ENCODE assay signal across 34 cellular contexts in the genomic region with DNA sequence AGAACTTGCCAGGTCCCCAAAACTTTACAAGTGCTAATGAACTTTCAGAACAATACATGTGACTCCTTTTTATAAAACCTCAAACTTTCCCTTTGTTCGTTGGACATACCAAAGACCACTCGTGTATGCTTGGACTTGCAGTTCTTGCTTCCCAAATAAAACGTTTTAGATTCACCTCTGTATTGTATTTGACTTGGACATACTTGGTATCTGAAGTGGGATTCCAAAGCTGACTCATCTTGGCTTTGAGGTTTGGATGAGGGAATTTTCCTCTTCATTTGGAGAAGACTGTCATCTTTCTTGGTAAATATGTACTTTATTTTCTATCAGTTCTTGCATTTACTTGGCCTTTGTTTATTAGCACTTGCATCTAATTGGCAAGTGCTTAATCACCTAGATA. TPM values are rescaled to one million over a fixed set of nuclear protein-coding genes. Genes with fewer than 3 reads are reported as not detected.
A peak's percentile ranks its signal among the peaks of the same experiment; 100 is the strongest.
DNase-seq lines count a peak whose midpoint lies in the region; ATAC-seq, FAIRE-seq and TF ChIP-seq lines count a peak whose summit lies in the region.
"Had no signal": no experiment of that assay in that cellular context is flagged by ENCODE, and none has a peak within 500 bp of the region (broad histone marks: within the 10 kb centered on the region; RNA-seq: fewer than 3 reads in every experiment).

No MANE protein-coding gene starts in this region.

- H3K4me3 Mint-ChIP-seq in astrocyte (ENCODE audit: unreplicated experiment), result no peak overlapping the region
- no peak overlapping the region for H3K4me3 Mint-ChIP-seq in CD8-positive, alpha-beta T cell
- H3K4me3 Mint-ChIP-seq: activated CD4-positive, alpha-beta memory T cell treated with anti-CD3 and anti-CD28 coated beads, Interleukin-2, amount 10 ng/mL, durations not matched to agents 7 days and 5 days; activated naive CD8-positive, alpha-beta T cell treated with anti-CD3 and anti-CD28 coated beads, Interleukin-2, amount 50 U/mL, for 24 hours; H9; stimulated activated effector memory CD8-positive, alpha-beta T cell treated with anti-CD3 and anti-CD28 coated beads, Interleukin-12 subunit alpha, Interleukin-12 subunit beta, amount 100 ng/mL, for 72 hours had no signal

- H4K20me1 ChIP-seq in astrocyte (ENCODE audit: insufficient read depth, low read length), result no peaks in the 10 kb centered on the region
- no peaks in the 10 kb centered on the region for H4K20me1 ChIP-seq in HepG2 (ENCODE audit: insufficient read depth, low read length)
- H4K20me1 ChIP-seq: BLaER1 treated with 17β-estradiol and CSF1 and Interleukin-3, amounts not matched to agents 10 nM and 100 nM had no signal

- CTCF ChIA-PET in HepG2 (lab: Yijun Ruan, JAX; ENCODE audit: low intra/inter-chr PET ratio, low total read pairs), result no interaction called here
- CTCF ChIA-PET in CD8-positive, alpha-beta T cell (lab: Charles Lee), result interaction anchor here (1.2 to 1.7 kb wide), 2 partner anchors 9 to 252 kb away, joined by 3 read pairs; no protein-coding TSS in a partner anchor

- in situ Hi-C loops in ACHN (cut with HindIII; ENCODE audit: low pct_ligation_motif_present, low pct_unique_long_range_greater_than_20kb, low sequenced_read_pairs) (no loop called here), HepG2 (cut with HindIII; ENCODE audit: extremely low pct_ligation_motif_present, low pct_unique_long_range_greater_than_20kb) (loop anchor here (25.0 kb wide), 1 partner anchor 913 kb away; the partner anchor contains the start of genes PTGR3 and TSHZ1)

- H3K9me3 ChIP-seq in HUES6 (ENCODE audit: control insufficient read depth, insufficient read depth, low read depth, low read length) (peaks cover 10% of the 10 kb centered on the region; the same call in 1 of the 2 replicates), astrocyte (ENCODE audit: insufficient read depth, low read depth, low read length) (no peaks in the 10 kb centered on the region), HepG2 (ENCODE audit: low read length) (no peaks in the 10 kb centered on the region)
- no peaks in the 10 kb centered on the region for H3K9me3 ChIP-seq in CD8-positive, alpha-beta T cell (ENCODE audit: low read length)
- H3K9me3 ChIP-seq: breast epithelium, colonic mucosa, lower lobe of right lung, mucosa of descending colon, suprapubic skin had no signal

- no peaks in the 10 kb centered on the region for H3K27me3 Mint-ChIP-seq in astrocyte (ENCODE audit: low read depth, unreplicated experiment)
- H3K27me3 Mint-ChIP-seq in CD8-positive, alpha-beta T cell (ENCODE audit: low read depth), result peaks cover 2% of the 10 kb centered on the region

- no peak for TF ChIP-seq CTCF in astrocyte (IDR thresholded peaks at IDR 0.05; ENCODE audit: insufficient read depth, low read depth, low read length)
- TF ChIP-seq CTCF in HepG2 (CRISPR knock-in tag; IDR thresholded peaks at IDR 0.05), result no peak
- TF ChIP-seq CTCF in CD8-positive, alpha-beta T cell (IDR thresholded peaks at IDR 0.05), result no peak

- no peak for TF ChIP-seq RAD21 in HepG2 (CRISPR knock-in tag; IDR thresholded peaks at IDR 0.05)

- H2AFZ ChIP-seq in astrocyte (ENCODE audit: low read depth, low read length) (no peak overlapping the region), HepG2 (ENCODE audit: low read length) (no peak overlapping the region)

- H3K36me3 ChIP-seq in HUES6 (ENCODE audit: control insufficient read depth, insufficient read depth, low read length) (no peaks in the 10 kb centered on the region), astrocyte (ENCODE audit: insufficient read depth, low read length) (no peaks in the 10 kb centered on the region), HepG2 (replicated peaks in 1 of 2; ENCODE audit: control insufficient read depth in 1 of 2, insufficient read depth in 2 of 2, low read length in 2 of 2) (no peaks in the 10 kb centered on the region)
- no peaks in the 10 kb centered on the region for H3K36me3 ChIP-seq in CD8-positive, alpha-beta T cell (ENCODE audit: insufficient read depth, low read length)
- H3K36me3 ChIP-seq: BLaER1 treated with 17β-estradiol and CSF1 and Interleukin-3, amounts not matched to agents 10 nM and 100 nM; breast epithelium; colonic mucosa; lower lobe of right lung; suprapubic skin had no signal

- H3K27ac ChIP-seq in HUES6 (ENCODE audit: low read depth, low read length) (0 out of 2 replicates have a peak overlapping the region, but pooled peaks have one; percentile 2), astrocyte (ENCODE audit: low read depth, low read length) (no peak overlapping the region), HepG2 (ENCODE audit: extremely low read length, insufficient read depth, low read length) (no peak overlapping the region)
- H3K27ac ChIP-seq in CD8-positive, alpha-beta T cell (ENCODE audit: low read depth, low read length), result no peak overlapping the region
- H3K27ac ChIP-seq: BLaER1 treated with 17β-estradiol and CSF1 and Interleukin-3, amounts not matched to agents 10 nM and 100 nM; breast epithelium; colonic mucosa; HL-60; lower lobe of right lung; skin epidermis; suprapubic skin had no signal

- ATAC-seq in HepG2 (no peak), HG03432 (IDR thresholded peaks at IDR 0.05; ENCODE audit: unreplicated experiment) (no peak)
- no peak for ATAC-seq in CD8-positive, alpha-beta T cell
- ATAC-seq: activated naive CD8-positive, alpha-beta T cell treated with anti-CD3 and anti-CD28 coated beads, Interleukin-2, amount 50 U/mL, for 24 hours; esophagus mucosa; mucosa of descending colon; stimulated activated effector memory CD8-positive, alpha-beta T cell treated with anti-CD3 and anti-CD28 coated beads, Interleukin-12 subunit alpha, Interleukin-12 subunit beta, amount 100 ng/mL, for 72 hours had no signal

- H3K4me1 ChIP-seq in HUES6 (ENCODE audit: control insufficient read depth, insufficient read depth, low read length) (no peaks in the 10 kb centered on the region), astrocyte (ENCODE audit: insufficient read depth, low read length) (peaks cover 11% of the 10 kb centered on the region), HepG2 (ENCODE audit: insufficient read depth, low read length) (peaks cover 16% of the 10 kb centered on the region)
- H3K4me1 ChIP-seq in CD8-positive, alpha-beta T cell (ENCODE audit: insufficient read depth, low read length), result no peaks in the 10 kb centered on the region
- H3K4me1 ChIP-seq: BLaER1 treated with 17β-estradiol and CSF1 and Interleukin-3, amounts not matched to agents 10 nM and 100 nM; breast epithelium; colonic mucosa; lower lobe of right lung; suprapubic skin had no signal

- FAIRE-seq in astrocyte (lab: Jason Lieb, UNC) (no peak), HepG2 (lab: Jason Lieb, UNC) (peak; percentile 28)
- FAIRE-seq: GM19239 had no signal

- H3K9me3 Mint-ChIP-seq in astrocyte (ENCODE audit: unreplicated experiment), result no peaks in the 10 kb centered on the region
- H3K9me3 Mint-ChIP-seq in CD8-positive, alpha-beta T cell, result peaks cover 5% of the 10 kb centered on the region
- H3K9me3 Mint-ChIP-seq: activated CD4-positive, alpha-beta memory T cell treated with anti-CD3 and anti-CD28 coated beads, Interleukin-2, amount 10 ng/mL, durations not matched to agents 7 days and 5 days; activated naive CD8-positive, alpha-beta T cell treated with anti-CD3 and anti-CD28 coated beads, Interleukin-2, amount 50 U/mL, for 24 hours; stimulated activated effector memory CD8-positive, alpha-beta T cell treated with anti-CD3 and anti-CD28 coated beads, Interleukin-12 subunit alpha, Interleukin-12 subunit beta, amount 100 ng/mL, for 72 hours had no signal

- intact Hi-C loops in HepG2 (cut with micrococcal nuclease; ENCODE audit: unreplicated experiment), result no loop called here
- intact Hi-C loops in CD8-positive, alpha-beta T cell (cut with DNase I, micrococcal nuclease), result loop anchor here in 1 of 2 experiments (2.0 kb wide), 1 partner anchor 19 kb away; no protein-coding TSS in a partner anchor

- H3K36me3 Mint-ChIP-seq in astrocyte (ENCODE audit: low read depth, unreplicated experiment), result no peaks in the 10 kb centered on the region
- no peaks in the 10 kb centered on the region for H3K36me3 Mint-ChIP-seq in CD8-positive, alpha-beta T cell
- H3K36me3 Mint-ChIP-seq: stimulated activated effector memory CD8-positive, alpha-beta T cell treated with anti-CD3 and anti-CD28 coated beads, Interleukin-12 subunit alpha, Interleukin-12 subunit beta, amount 100 ng/mL, for 72 hours had no signal

- no TSS peak for BruUV-seq in HepG2 (replicated peaks; lab: Mats Ljungman, UMichigan)

- no peaks in the 10 kb centered on the region for H3K27me3 ChIP-seq in HUES6 (ENCODE audit: control insufficient read depth, insufficient read depth, low read length)
- H3K27me3 ChIP-seq in astrocyte (ENCODE audit: insufficient read depth, low read length), result no peaks in the 10 kb centered on the region
- H3K27me3 ChIP-seq in HepG2 (ENCODE audit: control insufficient read depth in 1 of 2, insufficient read depth in 2 of 2, low read length in 2 of 2), result no peaks in the 10 kb centered on the region
- H3K27me3 ChIP-seq in CD8-positive, alpha-beta T cell (ENCODE audit: insufficient read depth, low read length), result no peaks in the 10 kb centered on the region
- H3K27me3 ChIP-seq: BLaER1 treated with 17β-estradiol and CSF1 and Interleukin-3, amounts not matched to agents 10 nM and 100 nM; breast epithelium; colonic mucosa; suprapubic skin had no signal

- no peak for TF ChIP-seq POLR2A in HepG2 (IDR thresholded peaks at IDR 0.05; ENCODE audit: insufficient read depth in 1 of 2, low read depth in 2 of 2, low read length in 2 of 2)

- H3K79me2 ChIP-seq in astrocyte (ENCODE audit: insufficient read depth, low read length) (no peaks in the 10 kb centered on the region), HepG2 (ENCODE audit: insufficient read depth, low read length) (no peaks in the 10 kb centered on the region)

- no peak overlapping the region for H3K9ac ChIP-seq in HUES6 (ENCODE audit: low read length)
- no peak overlapping the region for H3K9ac ChIP-seq in astrocyte (ENCODE audit: low read length)
- H3K9ac ChIP-seq in HepG2 (ENCODE audit: insufficient read depth, low read depth, low read length), result no peak overlapping the region
- H3K9ac ChIP-seq: BLaER1 treated with 17β-estradiol and CSF1 and Interleukin-3, amounts not matched to agents 10 nM and 100 nM had no signal

- TF ChIP-seq EP300 in HepG2 (IDR thresholded peaks at IDR 0.05; ENCODE audit: low read depth in 2 of 2, low read length in 2 of 2) (peak in 1 of 2 experiments; percentile 36; a peak in 1 of 4 replicates), HepG2 (CRISPR knock-in tag; IDR thresholded peaks at IDR 0.05; ENCODE audit: borderline replicate concordance) (no peak)

- WGBS in HepG2 (ENCODE audit: low lambda C conversion rate), result 7% methylated on average over 3 of the region's 3 CpGs

- H3K4me3 ChIP-seq in HUES6 (ENCODE audit: low read depth, low read length) (no peak overlapping the region), astrocyte (ENCODE audit: insufficient read depth, low read depth, low read length) (no peak overlapping the region), HepG2 (replicated peaks in 1 of 3; ENCODE audit: insufficient read depth in 1 of 3, low read depth in 2 of 3, low read length in 3 of 3) (no peak overlapping the region)
- no peak overlapping the region for H3K4me3 ChIP-seq in CD8-positive, alpha-beta T cell (ENCODE audit: low read depth, low read length)
- H3K4me3 ChIP-seq: BLaER1 treated with 17β-estradiol and CSF1 and Interleukin-3, amounts not matched to agents 10 nM and 100 nM; breast epithelium; colonic mucosa; lower lobe of right lung; mucosa of descending colon; skin epidermis; suprapubic skin had no signal

- peak; percentile 67 for DNase-seq in ACHN
- DNase-seq in astrocyte (ENCODE audit: low read depth), result peak; percentile 72
- DNase-seq in HepG2 (ENCODE audit: low spot score), result peak; percentile 36
- no peak for DNase-seq in NCI-H2171 treated with DMSO at 0.1 percent for 48 hours (lab: John Stamatoyannopoulos, UW)
- DNase-seq in SHP77 treated with DMSO at 0.1 percent for 48 hours (lab: John Stamatoyannopoulos, UW), result no peak
- DNase-seq in CD8-positive, alpha-beta T cell, result no peak
- DNase-seq: activated CD4-positive, alpha-beta memory T cell treated with anti-CD3 and anti-CD28 coated beads, Interleukin-2, amount 10 ng/mL, durations not matched to agents 7 days and 5 days; activated CD4-positive, CD25-positive, alpha-beta regulatory T cell treated with anti-CD3 and anti-CD28 coated beads, Interleukin-2, amount 50 U/mL, for 72 hours; activated gamma-delta T cell; activated naive CD8-positive, alpha-beta T cell treated with anti-CD3 and anti-CD28 coated beads, Interleukin-2, amount 50 U/mL, for 24 hours; activated T-cell treated with anti-CD3 and anti-CD28 coated beads for 4 hours; colonic mucosa; effector memory CD4-positive, alpha-beta T cell; H9; islet precursor cell; lower lobe of right lung; mucosa of descending colon; NCI-H1105 treated with DMSO at 0.1 percent for 48 hours; NCI-H2029 treated with DMSO at 0.1 percent for 48 hours; NCI-H446; Right ventricle myocardium superior had no signal

- POLR2A ChIA-PET in HepG2 (lab: Yijun Ruan, JAX), result no interaction called here
- POLR2A ChIA-PET in CD8-positive, alpha-beta T cell (lab: Charles Lee), result no interaction called here

- H3K4me2 ChIP-seq in astrocyte (ENCODE audit: low read length) (no peak overlapping the region), HepG2 (ENCODE audit: low read depth, low read length) (no peak overlapping the region)
- H3K4me2 ChIP-seq: BLaER1 treated with 17β-estradiol and CSF1 and Interleukin-3, amounts not matched to agents 10 nM and 100 nM had no signal

- H3K27ac Mint-ChIP-seq in astrocyte (ENCODE audit: unreplicated experiment), result no peak overlapping the region
- H3K27ac Mint-ChIP-seq in CD8-positive, alpha-beta T cell, result no peak overlapping the region
- H3K27ac Mint-ChIP-seq: activated CD4-positive, alpha-beta memory T cell treated with anti-CD3 and anti-CD28 coated beads, Interleukin-2, amount 10 ng/mL, durations not matched to agents 7 days and 5 days; activated naive CD8-positive, alpha-beta T cell treated with anti-CD3 and anti-CD28 coated beads, Interleukin-2, amount 50 U/mL, for 24 hours; H9; stimulated activated effector memory CD8-positive, alpha-beta T cell treated with anti-CD3 and anti-CD28 coated beads, Interleukin-12 subunit alpha, Interleukin-12 subunit beta, amount 100 ng/mL, for 72 hours had no signal

- H3K4me1 Mint-ChIP-seq in astrocyte (ENCODE audit: low read depth, unreplicated experiment), result peaks cover 22% of the 10 kb centered on the region
- H3K4me1 Mint-ChIP-seq in CD8-positive, alpha-beta T cell (ENCODE audit: low read depth), result no peaks in the 10 kb centered on the region
- H3K4me1 Mint-ChIP-seq: activated CD4-positive, alpha-beta memory T cell treated with anti-CD3 and anti-CD28 coated beads, Interleukin-2, amount 10 ng/mL, durations not matched to agents 7 days and 5 days; activated naive CD8-positive, alpha-beta T cell treated with anti-CD3 and anti-CD28 coated beads, Interleukin-2, amount 50 U/mL, for 24 hours; stimulated activated effector memory CD8-positive, alpha-beta T cell treated with anti-CD3 and anti-CD28 coated beads, Interleukin-12 subunit alpha, Interleukin-12 subunit beta, amount 100 ng/mL, for 72 hours had no signal

RNA-seq across cellular contexts. Expression of gene CYB5A, which starts 8.0 kb away (rescaled TPM):
- total RNA-seq in astrocyte (39.5 and 45.7 TPM in 2 replicates), HepG2 (2016; rRNA removed; fragmentation: Illumina TruSeq; extraction: Trizol) (356 and 411 TPM in 2 replicates)
- total RNA-seq in HepG2 (2016; cell fraction: cytosol; rRNA removed; fragmentation: Illumina TruSeq; extraction: Trizol; ENCODE audit: low read depth), result 374 and 466 TPM in 2 replicates
- total RNA-seq in HepG2 (2016; cell fraction: insoluble cytoplasmic fraction; rRNA removed; fragmentation: Illumina TruSeq; extraction: Trizol), result 373 and 443 TPM in 2 replicates
- 360 and 432 TPM in 2 replicates for total RNA-seq in HepG2 (2016; cell fraction: membrane; rRNA removed; fragmentation: Illumina TruSeq; extraction: Trizol)
- total RNA-seq in HepG2 (2016; cell fraction: nucleus; rRNA removed; fragmentation: Illumina TruSeq; extraction: Trizol), result 129 and 140 TPM in 2 replicates
- 215 and 233 TPM in 2 replicates for polyA plus RNA-seq in HepG2 (2011; rRNA removed)
- 375 and 416 TPM in 2 replicates for polyA plus RNA-seq in HepG2 (2011; cell fraction: cytosol; rRNA removed)
- polyA plus RNA-seq in HepG2 (2011; cell fraction: nucleus; rRNA removed), result 94.1 and 130 TPM in 2 replicates
- 216 and 218 TPM in 2 replicates for polyA plus RNA-seq in HepG2 (2012)
- 479 and 611 TPM in 2 replicates for polyA plus RNA-seq in HepG2 (2016; cell fraction: cytosol; fragmentation: Illumina TruSeq; extraction: Trizol; ENCODE audit: low read depth)
- polyA plus RNA-seq in HepG2 (2016; cell fraction: insoluble cytoplasmic fraction; fragmentation: Illumina TruSeq; extraction: Trizol; ENCODE audit: low read depth), result 473 and 479 TPM in 2 replicates
- 378 and 460 TPM in 2 replicates for polyA plus RNA-seq in HepG2 (2016; cell fraction: membrane; fragmentation: Illumina TruSeq; extraction: Trizol; ENCODE audit: low read depth)
- polyA plus RNA-seq in HepG2 (2016; cell fraction: nucleus; fragmentation: Illumina TruSeq; extraction: Trizol; ENCODE audit: insufficient read depth, low read depth), result 240 and 246 TPM in 2 replicates
- 0.14 and 63.3 TPM in 2 replicates for polyA minus RNA-seq in HepG2 (2011; rRNA and poly(A)+ RNA removed; ENCODE audit: low replicate concordance)
- 74.5 and 95.0 TPM in 2 replicates for polyA minus RNA-seq in HepG2 (2011; cell fraction: cytosol; rRNA and poly(A)+ RNA removed)
- 40.4 and 58.9 TPM in 2 replicates for polyA minus RNA-seq in HepG2 (2011; cell fraction: nucleus; rRNA and poly(A)+ RNA removed)
- total RNA-seq in CD8-positive, alpha-beta T cell, result 1 to 10 TPM; 4.4 to 5.9 TPM

RNA-seq across cellular contexts. Expression of gene C18orf63, which starts 15.9 kb away (rescaled TPM):
- total RNA-seq in astrocyte (not detected in 2 replicates), HepG2 (2016; rRNA removed; fragmentation: Illumina TruSeq; extraction: Trizol) (not detected in 2 replicates)
- total RNA-seq in HepG2 (2016; cell fraction: cytosol; rRNA removed; fragmentation: Illumina TruSeq; extraction: Trizol; ENCODE audit: low read depth), result not detected in 2 replicates
- total RNA-seq in HepG2 (2016; cell fraction: insoluble cytoplasmic fraction; rRNA removed; fragmentation: Illumina TruSeq; extraction: Trizol), result not detected in 2 replicates
- total RNA-seq in HepG2 (2016; cell fraction: membrane; rRNA removed; fragmentation: Illumina TruSeq; extraction: Trizol), result not detected in 2 replicates
- not detected in 2 replicates for total RNA-seq in HepG2 (2016; cell fraction: nucleus; rRNA removed; fragmentation: Illumina TruSeq; extraction: Trizol)
- 0.01 TPM in 1 of 2 replicates, not detected in the other for polyA plus RNA-seq in HepG2 (2011; rRNA removed)
- polyA plus RNA-seq in HepG2 (2011; cell fraction: cytosol; rRNA removed), result not detected in 2 replicates
- polyA plus RNA-seq in HepG2 (2011; cell fraction: nucleus; rRNA removed), result not detected in 2 replicates
- polyA plus RNA-seq in HepG2 (2012), result not detected in 2 replicates
- not detected in 2 replicates for polyA plus RNA-seq in HepG2 (2016; cell fraction: cytosol; fragmentation: Illumina TruSeq; extraction: Trizol; ENCODE audit: low read depth)
- polyA plus RNA-seq in HepG2 (2016; cell fraction: insoluble cytoplasmic fraction; fragmentation: Illumina TruSeq; extraction: Trizol; ENCODE audit: low read depth), result not detected in 2 replicates
- not detected in 2 replicates for polyA plus RNA-seq in HepG2 (2016; cell fraction: membrane; fragmentation: Illumina TruSeq; extraction: Trizol; ENCODE audit: low read depth)
- polyA plus RNA-seq in HepG2 (2016; cell fraction: nucleus; fragmentation: Illumina TruSeq; extraction: Trizol; ENCODE audit: insufficient read depth, low read depth), result not detected in 2 replicates
- not detected in 2 replicates for polyA minus RNA-seq in HepG2 (2011; rRNA and poly(A)+ RNA removed; ENCODE audit: low replicate concordance)
- not detected in 2 replicates for polyA minus RNA-seq in HepG2 (2011; cell fraction: cytosol; rRNA and poly(A)+ RNA removed)
- polyA minus RNA-seq in HepG2 (2011; cell fraction: nucleus; rRNA and poly(A)+ RNA removed), result not detected in 2 replicates
- not detected for total RNA-seq in CD8-positive, alpha-beta T cell
- total RNA-seq: activated CD4-positive, alpha-beta memory T cell treated with anti-CD3 and anti-CD28 coated beads, Interleukin-2, amount 10 ng/mL, durations not matched to agents 7 days and 5 days; colonic mucosa; esophagus mucosa; H9; mucosa of descending colon; posterior vena cava; Right ventricle myocardium superior; suprapubic skin; urinary bladder had no signal
- polyA plus RNA-seq: neural cell, urinary bladder had no signal

Comparison
In these comparisons a context has a peak if more than half of its experiments do, and no peak if none do; other contexts are left out.
1. DNase-seq: peak in ACHN (single experiment), astrocyte (single experiment) and HepG2 (single experiment); none in NCI-H2171 treated with DMSO at 0.1 percent for 48 hours (single experiment), SHP77 treated with DMSO at 0.1 percent for 48 hours (single experiment) and CD8-positive, alpha-beta T cell (0 of 7).